ENCODE assay signal across 22 cellular contexts in the genomic region with DNA sequence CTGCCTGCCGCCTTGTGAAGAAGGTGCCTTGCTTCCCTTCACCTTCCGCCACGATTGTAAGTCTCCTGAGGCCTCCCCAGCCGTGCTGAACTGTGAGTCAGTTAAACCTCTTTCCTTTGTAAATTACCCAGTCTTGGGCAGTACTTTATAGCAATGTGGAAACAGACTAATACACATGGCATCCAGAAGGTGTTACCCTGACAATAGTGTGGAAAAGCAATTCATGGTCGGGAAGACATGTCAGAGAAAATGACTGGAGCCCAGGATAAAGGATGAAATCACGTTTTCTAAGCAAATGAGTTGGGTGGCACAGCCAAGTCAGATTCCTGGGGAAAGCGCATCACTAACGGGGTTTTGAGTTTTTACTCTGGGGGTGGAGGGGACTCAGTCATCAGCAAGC.
"Had no signal": no experiment of that assay in that cellular context is flagged by ENCODE, and none has a peak within 500 bp of the region (broad histone marks: within the 10 kb centered on the region; RNA-seq: fewer than 3 reads in every experiment).

No MANE protein-coding gene starts in this region.

- H3K9me3 Mint-ChIP-seq: activated B cell treated with CpG ODN at 0.5 μM for 24 hours; activated CD4-positive, alpha-beta memory T cell treated with anti-CD3 and anti-CD28 coated beads, Interleukin-2, amount 10 ng/mL, durations not matched to agents 7 days and 5 days; activated naive CD8-positive, alpha-beta T cell treated with anti-CD3 and anti-CD28 coated beads, Interleukin-2, amount 10 ng/mL, durations not matched to agents 7 days and 5 days; stimulated activated memory B cell treated with anti-CD40 and anti-IgM and Interleukin-4, amounts not matched to agents 10 μg/mL and 1 μg/mL and 100 μg/mL, for 72 hours; type B pancreatic cell had no signal

- DNase-seq: activated B cell treated with CpG ODN at 0.5 μM for 24 hours; activated CD4-positive, alpha-beta memory T cell treated with anti-CD3 and anti-CD28 coated beads, Interleukin-2, amount 10 ng/mL, durations not matched to agents 7 days and 5 days; activated CD4-positive, alpha-beta T cell treated with anti-CD3 and anti-CD28 coated beads for 4 hours; activated CD8-positive, alpha-beta memory T cell treated with anti-CD3 and anti-CD28 coated beads, Interleukin-2, amount 10 ng/mL, durations not matched to agents 7 days and 5 days; activated naive CD8-positive, alpha-beta T cell treated with anti-CD3 and anti-CD28 coated beads, Interleukin-2, amount 10 ng/mL, durations not matched to agents 7 days and 5 days; amygdala; left colon; mammary epithelial cell; midbrain; nephron progenitor cell; nucleus accumbens; right lobe of liver; stimulated activated CD4-positive, alpha-beta T cell treated with anti-CD3 and anti-CD28 coated beads, Interleukin-4, amount 100 ng/mL, for 4 hours; SW 1271; testis had no signal

- H3K4me1 ChIP-seq: gastroesophageal sphincter, prostate gland, right lobe of liver, testis had no signal

- H3K27me3 ChIP-seq: gastroesophageal sphincter, right lobe of liver, testis had no signal

- H3K27ac Mint-ChIP-seq: activated B cell treated with CpG ODN at 0.5 μM for 24 hours; activated CD4-positive, alpha-beta memory T cell treated with anti-CD3 and anti-CD28 coated beads, Interleukin-2, amount 10 ng/mL, durations not matched to agents 7 days and 5 days; activated CD8-positive, alpha-beta memory T cell treated with anti-CD3 and anti-CD28 coated beads, Interleukin-2, amount 10 ng/mL, durations not matched to agents 7 days and 5 days; activated naive CD8-positive, alpha-beta T cell treated with anti-CD3 and anti-CD28 coated beads, Interleukin-2, amount 10 ng/mL, durations not matched to agents 7 days and 5 days; brain; nephron progenitor cell; stimulated activated memory B cell treated with anti-CD40 and anti-IgM and Interleukin-4, amounts not matched to agents 10 μg/mL and 1 μg/mL and 100 μg/mL, for 72 hours; type B pancreatic cell had no signal

- H3K36me3 ChIP-seq: prostate gland, right lobe of liver had no signal

- H3K4me3 Mint-ChIP-seq: activated B cell treated with CpG ODN at 0.5 μM for 24 hours; activated CD4-positive, alpha-beta memory T cell treated with anti-CD3 and anti-CD28 coated beads, Interleukin-2, amount 10 ng/mL, durations not matched to agents 7 days and 5 days; activated CD8-positive, alpha-beta memory T cell treated with anti-CD3 and anti-CD28 coated beads, Interleukin-2, amount 10 ng/mL, durations not matched to agents 7 days and 5 days; activated naive CD8-positive, alpha-beta T cell treated with anti-CD3 and anti-CD28 coated beads, Interleukin-2, amount 10 ng/mL, durations not matched to agents 7 days and 5 days; brain; nephron progenitor cell; stimulated activated memory B cell treated with anti-CD40 and anti-IgM and Interleukin-4, amounts not matched to agents 10 μg/mL and 1 μg/mL and 100 μg/mL, for 72 hours; type B pancreatic cell had no signal

- H3K27ac ChIP-seq: coronary artery, gastroesophageal sphincter, prostate gland, right lobe of liver, testis had no signal

- H3K9me3 ChIP-seq: gastroesophageal sphincter, prostate gland, right lobe of liver, testis had no signal

- H3K27me3 Mint-ChIP-seq: activated B cell treated with CpG ODN at 0.5 μM for 24 hours; activated CD4-positive, alpha-beta memory T cell treated with anti-CD3 and anti-CD28 coated beads, Interleukin-2, amount 10 ng/mL, durations not matched to agents 7 days and 5 days; activated CD8-positive, alpha-beta memory T cell treated with anti-CD3 and anti-CD28 coated beads, Interleukin-2, amount 10 ng/mL, durations not matched to agents 7 days and 5 days; activated naive CD8-positive, alpha-beta T cell treated with anti-CD3 and anti-CD28 coated beads, Interleukin-2, amount 10 ng/mL, durations not matched to agents 7 days and 5 days; stimulated activated memory B cell treated with anti-CD40 and anti-IgM and Interleukin-4, amounts not matched to agents 10 μg/mL and 1 μg/mL and 100 μg/mL, for 72 hours; type B pancreatic cell had no signal

- ATAC-seq: activated CD8-positive, alpha-beta memory T cell treated with anti-CD3 and anti-CD28 coated beads, Interleukin-2, amount 10 ng/mL, durations not matched to agents 7 days and 5 days; left colon; right lobe of liver; stimulated activated memory B cell treated with anti-CD40 and anti-IgM and Interleukin-4, amounts not matched to agents 10 μg/mL and 1 μg/mL and 100 μg/mL, for 72 hours had no signal

- H3K4me2 ChIP-seq: smooth muscle cell had no signal

- H3K4me3 ChIP-seq: coronary artery, gastroesophageal sphincter, prostate gland, right lobe of liver, smooth muscle cell, testis had no signal

- H3K4me1 Mint-ChIP-seq: activated B cell treated with CpG ODN at 0.5 μM for 24 hours; activated CD4-positive, alpha-beta memory T cell treated with anti-CD3 and anti-CD28 coated beads, Interleukin-2, amount 10 ng/mL, durations not matched to agents 7 days and 5 days; activated CD8-positive, alpha-beta memory T cell treated with anti-CD3 and anti-CD28 coated beads, Interleukin-2, amount 10 ng/mL, durations not matched to agents 7 days and 5 days; activated naive CD8-positive, alpha-beta T cell treated with anti-CD3 and anti-CD28 coated beads, Interleukin-2, amount 10 ng/mL, durations not matched to agents 7 days and 5 days; stimulated activated memory B cell treated with anti-CD40 and anti-IgM and Interleukin-4, amounts not matched to agents 10 μg/mL and 1 μg/mL and 100 μg/mL, for 72 hours had no signal
